ENCODE assay signal across 14 cellular contexts in the genomic region with DNA sequence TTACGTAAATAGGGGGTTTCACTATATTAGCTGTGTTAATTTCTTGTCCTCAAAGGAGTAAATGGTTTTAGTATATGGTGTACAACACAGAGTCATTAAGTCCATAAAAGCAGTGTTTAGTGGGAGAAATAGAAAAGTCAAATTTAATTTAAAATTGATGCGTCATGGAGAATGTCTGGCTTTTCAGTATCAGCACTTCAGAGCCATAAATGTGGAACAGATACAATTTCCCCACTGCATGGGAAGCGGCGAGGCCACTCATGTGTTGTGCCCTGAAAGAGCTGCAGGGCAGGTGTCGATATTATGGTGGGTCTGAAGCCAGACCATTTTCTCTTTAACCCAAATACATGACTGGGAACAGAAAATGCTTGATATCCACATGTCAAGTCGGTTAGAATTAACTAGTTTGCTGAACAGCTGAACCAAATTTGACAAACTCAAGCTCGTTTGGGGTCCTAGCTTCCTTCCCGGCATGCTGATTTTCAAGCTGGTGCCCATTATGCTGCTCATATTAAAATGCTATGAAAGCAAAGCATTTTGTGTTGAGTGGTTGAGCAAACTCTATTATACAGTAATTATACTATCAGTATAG.
"Had no signal": no experiment of that assay in that cellular context is flagged by ENCODE, and none has a peak within 500 bp of the region (broad histone marks: within the 10 kb centered on the region; RNA-seq: fewer than 3 reads in every experiment).

No MANE protein-coding gene starts in this region.

- H3K4me1 ChIP-seq: breast epithelium, gastrocnemius medialis had no signal

- DNase-seq: activated CD4-positive, alpha-beta T cell treated with anti-CD3 and anti-CD28 coated beads, Interleukin-2, amount 50 U/mL, for 4 hours; activated gamma-delta T cell; effector CD4-positive, alpha-beta T cell; gastrocnemius medialis; mesenchymal stem cell; naive thymus-derived CD8-positive, alpha-beta T cell; stimulated activated CD4-positive, alpha-beta T cell treated with anti-CD3 and anti-CD28 coated beads, Interleukin-4, amount 100 ng/mL, for 24 hours; T-helper 2 cell; upper lobe of left lung had no signal

- H3K9me3 ChIP-seq: ascending aorta, breast epithelium, gastrocnemius medialis, neutrophil, thoracic aorta, upper lobe of left lung had no signal

- H3K9ac ChIP-seq: parathyroid adenoma had no signal

- H3K4me3 ChIP-seq: ascending aorta, breast epithelium, gastrocnemius medialis, thoracic aorta, upper lobe of left lung had no signal

- H3K27me3 ChIP-seq: ascending aorta, breast epithelium, gastrocnemius medialis, neutrophil, upper lobe of left lung had no signal

- H2AFZ ChIP-seq: parathyroid adenoma had no signal

- H3K27ac ChIP-seq: ascending aorta, breast epithelium, gastrocnemius medialis, neutrophil, parathyroid adenoma, thoracic aorta, upper lobe of left lung had no signal

- H3K36me3 ChIP-seq: ascending aorta, breast epithelium, gastrocnemius medialis, neutrophil, thoracic aorta, upper lobe of left lung had no signal

- H3K79me2 ChIP-seq: parathyroid adenoma had no signal
